In the genomic region with DNA sequence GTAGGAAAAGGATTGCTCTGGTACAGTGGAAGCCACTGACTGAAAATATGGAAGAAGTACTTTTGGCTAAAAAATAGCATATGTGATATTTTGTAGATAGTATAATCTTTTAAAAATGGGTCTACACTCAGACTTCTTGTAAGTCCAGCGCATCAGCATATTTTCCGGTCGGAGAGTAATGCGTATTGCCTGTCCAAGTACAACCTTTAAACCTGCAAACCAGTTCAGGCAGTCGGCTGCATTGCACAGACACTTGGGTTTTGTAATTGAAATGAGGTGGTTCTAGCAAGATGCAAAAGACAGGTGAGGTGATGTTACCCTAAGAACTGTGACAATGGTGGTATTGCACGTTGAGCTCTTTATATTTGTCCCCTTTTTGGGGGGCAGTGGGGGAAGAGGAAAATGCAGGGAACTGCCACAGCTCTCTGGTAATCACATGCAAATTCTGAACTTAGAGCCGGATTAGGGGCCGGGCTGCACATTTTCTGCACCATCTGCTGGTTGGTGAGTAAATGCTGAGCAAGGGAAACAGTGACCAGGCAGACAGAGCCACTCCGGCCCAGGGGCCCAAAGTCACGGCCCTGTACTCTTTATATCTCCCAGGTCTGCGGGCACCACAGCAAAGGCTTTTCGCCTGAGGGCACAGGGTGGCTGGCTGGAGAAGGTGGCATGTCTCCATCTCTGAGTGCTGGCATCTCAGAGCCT, we compare ENCODE assay signal across 8 cellular contexts. TPM values are rescaled to one million over a fixed set of nuclear protein-coding genes. Genes with fewer than 3 reads are reported as not detected.
A peak's percentile ranks its signal among the peaks of the same experiment; 100 is the strongest.
DNase-seq lines count a peak whose midpoint lies in the region; ATAC-seq, FAIRE-seq and TF ChIP-seq lines count a peak whose summit lies in the region.

No MANE protein-coding gene starts in this region.

- no peak for TF ChIP-seq POLR2A in GM12891 (IDR thresholded peaks at IDR 0.05; ENCODE audit: low read depth, low read length)

- H3K4me1 ChIP-seq in upper lobe of right lung = peaks cover 10% of the 10 kb centered on the region

- peak; percentile 43 for FAIRE-seq in GM12891 (lab: Jason Lieb, UNC)

- DNase-seq in GM12891 (ENCODE audit: insufficient read length, low spot score) (no peak), coronary artery (ENCODE audit: low spot score) (no peak), pons (ENCODE audit: low spot score) (peak; percentile 37), upper lobe of right lung (no peak), NCI-H2081 treated with DMSO at 0.1 percent for 48 hours (lab: John Stamatoyannopoulos, UW) (no peak), AG20443 (ENCODE audit: low spot score) (no peak)
- DNase-seq in activated CD4-positive, CD25-positive, alpha-beta regulatory T cell (lab: John Stamatoyannopoulos, UW) = no peak

- no peaks in the 10 kb centered on the region for H3K27me3 ChIP-seq in upper lobe of right lung

- H3K36me3 ChIP-seq in upper lobe of right lung = no peaks in the 10 kb centered on the region

- H3K4me3 ChIP-seq in coronary artery = peak overlapping the region; percentile 90
- no peak overlapping the region for H3K4me3 ChIP-seq in upper lobe of right lung

- ATAC-seq in HG03439 (IDR thresholded peaks at IDR 0.05; ENCODE audit: unreplicated experiment) (peak; percentile 48), upper lobe of right lung (no peak)

- H3K27ac ChIP-seq in coronary artery = no peak overlapping the region
- no peak overlapping the region for H3K27ac ChIP-seq in upper lobe of right lung

- no peaks in the 10 kb centered on the region for H3K9me3 ChIP-seq in upper lobe of right lung

- intact Hi-C loops in upper lobe of right lung (cut with DNase I) = no loop called here

- TF ChIP-seq CTCF in coronary artery (IDR thresholded peaks at IDR 0.05) (no peak), upper lobe of right lung (IDR thresholded peaks at IDR 0.05) (no peak)

TF ChIP-seq in GM12891, 5 proteins besides CTCF, POLR2A, EP300 and RAD21:
- TF ChIP-seq TAF1 (IDR thresholded peaks at IDR 0.05; ENCODE audit: low read depth, low read length) = no peak
- TF ChIP-seq POU2F2 (IDR thresholded peaks at IDR 0.05; ENCODE audit: low read depth, low read length) = peak; percentile 65; the same call in 1 of the 2 replicates

RNA-seq across cellular contexts. Expression of a gene that starts 2.3 kb away (rescaled TPM):
- 13.7 TPM for polyA plus RNA-seq in GM12891 (2012; ENCODE audit: low read depth, missing spikeins)
- 26.5 TPM for total RNA-seq in upper lobe of right lung
